Comparison of ENCODE assay signal across 18 cellular contexts in genomic region chr6:56734334-56734733, GRCh38.
DNase-seq lines count a peak whose midpoint lies in the region; ATAC-seq and TF ChIP-seq lines count a peak whose summit lies in the region.
"Had no signal": no experiment of that assay in that cellular context is flagged by ENCODE, and none has a peak within 500 bp of the region (broad histone marks: within the 10 kb centered on the region; RNA-seq: fewer than 3 reads in every experiment).

No MANE protein-coding gene starts in this region.

- no peaks in the 10 kb centered on the region for H3K9me3 ChIP-seq in breast epithelium
- no peaks in the 10 kb centered on the region for H3K9me3 ChIP-seq in psoas muscle

- 90 to 96% (median 94%) methylated on average over 2 of the region's 2 CpGs for WGBS in psoas muscle, 3 donors

- H3K27ac Mint-ChIP-seq in MCF 10A (ENCODE audit: low read depth, unreplicated experiment), result peak overlapping the region; percentile 92

- intact Hi-C loops in MCF 10A (cut with micrococcal nuclease) (no loop called here), breast epithelium (cut with DNase I; ENCODE audit: low total_unique reads) (no loop called here), psoas muscle (cut with DNase I) (no loop called here)

- ATAC-seq in psoas muscle, result peak in 2 of 4 donors; percentile 44 to 59
- ATAC-seq: PC-3 had no signal

- peaks cover 43% of the 10 kb centered on the region for H3K4me1 Mint-ChIP-seq in MCF 10A (ENCODE audit: insufficient read depth, unreplicated experiment)

- no peaks in the 10 kb centered on the region for H3K36me3 ChIP-seq in breast epithelium
- H3K36me3 ChIP-seq in psoas muscle (ENCODE audit: insufficient read depth in 1 of 2, low read depth in 1 of 2), result peaks cover 0 to 6% of the 10 kb centered on the region in 2 donors

- H3K36me3 Mint-ChIP-seq in MCF 10A (ENCODE audit: insufficient read depth, unreplicated experiment), result peaks cover 5% of the 10 kb centered on the region

- TF ChIP-seq CTCF in MCF 10A (IDR thresholded peaks at IDR 0.05; ENCODE audit: unreplicated experiment) (no peak), breast epithelium (IDR thresholded peaks at IDR 0.05) (no peak), NB4 (IDR thresholded peaks at IDR 0.05; ENCODE audit: low read depth, low read length) (no peak), psoas muscle (IDR thresholded peaks at IDR 0.05) (no peak), coronary artery (IDR thresholded peaks at IDR 0.05) (no peak)

- H3K27me3 Mint-ChIP-seq in MCF 10A (ENCODE audit: insufficient read depth, unreplicated experiment), result no peaks in the 10 kb centered on the region

- CTCF ChIA-PET in MCF 10A (lab: Yijun Ruan, JAX), result interaction anchor here (1.6 kb wide), 1 partner anchor 118 kb away, joined by 5 read pairs; no protein-coding TSS in a partner anchor

- H3K4me1 ChIP-seq in breast epithelium (no peaks in the 10 kb centered on the region), psoas muscle (peaks cover 20% of the 10 kb centered on the region)

- POLR2A ChIA-PET in MCF 10A (lab: Yijun Ruan, JAX), result interaction anchor here (0.6 to 3.0 kb wide), 5 partner anchors 8 to 582 kb away, joined by 3 to 23 read pairs (median 8); no protein-coding TSS in a partner anchor

- no peaks in the 10 kb centered on the region for H3K9me3 Mint-ChIP-seq in MCF 10A (ENCODE audit: unreplicated experiment)

- no peak overlapping the region for H3K4me3 Mint-ChIP-seq in MCF 10A (ENCODE audit: unreplicated experiment)

- peak; percentile 44 for DNase-seq in MCF 10A (ENCODE audit: unreplicated experiment)
- no peak for DNase-seq in breast epithelium (ENCODE audit: low spot score in 2 of 2)
- DNase-seq in NB4 (ENCODE audit: low read depth), result peak; percentile 67
- DNase-seq in SKM-1 (lab: John Stamatoyannopoulos, UW; ENCODE audit: unreplicated experiment), result peak; percentile 58
- no peak for DNase-seq in psoas muscle
- DNase-seq in A172 (ENCODE audit: low spot score), result no peak
- no peak for DNase-seq in coronary artery (ENCODE audit: low spot score)
- no peak for DNase-seq in activated CD4-positive, alpha-beta T cell treated with anti-CD3 and anti-CD28 coated beads, Interleukin-2, amount 50 U/mL, for 48 hours
- DNase-seq: 8988T, COR-L47, H7, NCI-H1105, NCI-H1694, NCI-H2227 treated with DMSO at 0.1 percent for 48 hours, NCI-H524 treated with DMSO at 0.1 percent for 48 hours, PC-3 had no signal

- H3K4me3 ChIP-seq in breast epithelium (no peak overlapping the region), NB4 (ENCODE audit: low read depth, low read length) (no peak overlapping the region), psoas muscle (no peak overlapping the region), coronary artery (no peak overlapping the region)
- H3K4me3 ChIP-seq: SK-N-MC had no signal

- no TSS peak for BruUV-seq in MCF 10A (replicated peaks; lab: Mats Ljungman, UMichigan)

- no peak for TF ChIP-seq POLR2A in breast epithelium (IDR thresholded peaks at IDR 0.05)
- no peak for TF ChIP-seq POLR2A in NB4 (IDR thresholded peaks at IDR 0.05; ENCODE audit: extremely low read depth, insufficient read length)

- no peaks in the 10 kb centered on the region for H3K27me3 ChIP-seq in breast epithelium
- no peaks in the 10 kb centered on the region for H3K27me3 ChIP-seq in psoas muscle (ENCODE audit: insufficient read depth in 3 of 3, low read length in 2 of 3)

- H3K27ac ChIP-seq in breast epithelium (no peak overlapping the region), psoas muscle (peak overlapping the region; percentile 11), coronary artery (no peak overlapping the region)
- H3K27ac ChIP-seq: C4-2B, SK-N-MC had no signal

Comparison
In these comparisons a context has a peak if more than half of its experiments do, and no peak if none do; other contexts are left out.
1. DNase-seq: peak in MCF 10A (single experiment), NB4 (single experiment) and SKM-1 (single experiment); none in breast epithelium (0 of 2), psoas muscle (0 of 2), A172 (single experiment), coronary artery (single experiment) and activated CD4-positive, alpha-beta T cell treated with anti-CD3 and anti-CD28 coated beads, Interleukin-2, amount 50 U/mL, for 48 hours (0 of 2).